11 cellular contexts compared by ENCODE assay signal in genomic region chr5:159504857-159505304, GRCh38.
DNase-seq lines count a peak whose midpoint lies in the region; ATAC-seq and TF ChIP-seq lines count a peak whose summit lies in the region.
"Had no signal": no experiment of that assay in that cellular context is flagged by ENCODE, and none has a peak within 500 bp of the region (broad histone marks: within the 10 kb centered on the region; RNA-seq: fewer than 3 reads in every experiment).

No MANE protein-coding gene starts in this region.

- H3K36me3 ChIP-seq in osteoblast (ENCODE audit: insufficient read depth, low read length): no peaks in the 10 kb centered on the region

- H3K4me2 ChIP-seq in osteoblast (ENCODE audit: insufficient read depth, low read length): peak overlapping the region; percentile 52

- no peaks in the 10 kb centered on the region for H4K20me1 ChIP-seq in osteoblast (ENCODE audit: insufficient read depth, low read length)

- H3K9me3 ChIP-seq in osteoblast (ENCODE audit: low read depth, low read length): no peaks in the 10 kb centered on the region

- peaks cover 14% of the 10 kb centered on the region for H3K4me1 ChIP-seq in osteoblast (ENCODE audit: insufficient read depth, low read length)

- H3K27ac ChIP-seq in osteoblast (ENCODE audit: low read depth, low read length): peak overlapping the region; percentile 41

- no peak for ATAC-seq in HG02938 (IDR thresholded peaks at IDR 0.05; ENCODE audit: unreplicated experiment)
- no peak for ATAC-seq in GM19463 (IDR thresholded peaks at IDR 0.05; ENCODE audit: unreplicated experiment)

- DNase-seq in AG09319 (ENCODE audit: extremely low read depth, low read depth) (peak; percentile 34), fibroblast of pulmonary artery (ENCODE audit: low read depth) (peak; percentile 77), osteoblast (ENCODE audit: insufficient read length, low spot score, missing footprints) (peak; percentile 89), NCI-H2081 treated with DMSO at 0.1 percent for 48 hours (lab: John Stamatoyannopoulos, UW) (no peak), NCI-H748 (lab: John Stamatoyannopoulos, UW; ENCODE audit: unreplicated experiment) (no peak)
- DNase-seq: activated CD4-positive, alpha-beta T cell treated with anti-CD3 and anti-CD28 coated beads, Interleukin-2, amount 50 U/mL, for 1 hour; COR-L47; NCI-H2107 had no signal

- H3K27me3 ChIP-seq in osteoblast (ENCODE audit: insufficient read depth, low read length): no peaks in the 10 kb centered on the region

- H2AFZ ChIP-seq in osteoblast (ENCODE audit: low read length): no peak overlapping the region

- peak overlapping the region; percentile 17 for H3K4me3 ChIP-seq in fibroblast of pulmonary artery (replicated peaks; ENCODE audit: low read depth, low read length)
- H3K4me3 ChIP-seq in osteoblast (ENCODE audit: insufficient read depth, low read length): peak overlapping the region; percentile 4

- TF ChIP-seq CTCF in AG09319 (IDR thresholded peaks at IDR 0.05; ENCODE audit: low read depth, low read length) (no peak), fibroblast of pulmonary artery (IDR thresholded peaks at IDR 0.05; ENCODE audit: low read length, missing control alignments) (no peak), osteoblast (IDR thresholded peaks at IDR 0.05; ENCODE audit: extremely low read depth, low read depth, low read length) (no peak)

- no peaks in the 10 kb centered on the region for H3K79me2 ChIP-seq in osteoblast (ENCODE audit: insufficient read depth, low read length)

TF ChIP-seq in PFSK-1, 5 proteins besides CTCF, POLR2A, EP300 and RAD21:
- TF ChIP-seq FOXP2 (optimal IDR thresholded peaks at IDR 0.05; ENCODE audit: borderline replicate concordance, extremely low read depth, extremely low read length, insufficient read depth) (peak; percentile 40), POLR2AphosphoS5 (IDR thresholded peaks at IDR 0.05; ENCODE audit: low read depth, low read length) (no peak)

Comparison
In these comparisons a context has a peak if more than half of its experiments do, and no peak if none do; other contexts are left out.
1. DNase-seq: peak in AG09319 (single experiment), fibroblast of pulmonary artery (single experiment) and osteoblast (single experiment); none in NCI-H2081 treated with DMSO at 0.1 percent for 48 hours (single experiment) and NCI-H748 (single experiment).